Comparison of ENCODE assay signal across 13 cellular contexts in genomic region chr22:19871023-19871844, GRCh38. TPM values are rescaled to one million over a fixed set of nuclear protein-coding genes. Genes with fewer than 3 reads are reported as not detected.
DNase-seq lines count a peak whose midpoint lies in the region; ATAC-seq, FAIRE-seq and TF ChIP-seq lines count a peak whose summit lies in the region.
"Had no signal": no experiment of that assay in that cellular context is flagged by ENCODE, and none has a peak within 500 bp of the region (broad histone marks: within the 10 kb centered on the region; RNA-seq: fewer than 3 reads in every experiment).

No MANE protein-coding gene starts in this region.

- H2BK5ac ChIP-seq in H1 (ENCODE audit: low read depth, low read length): no peak overlapping the region

- 0 out of 2 replicates have a peak overlapping the region, but pooled peaks have one; percentile 7 for H2BK20ac ChIP-seq in H1 (ENCODE audit: low read length)

- TF ChIP-seq CTCF in H1 (IDR thresholded peaks at IDR 0.05; ENCODE audit: control extremely low read depth in 1 of 3, insufficient read depth in 1 of 3, low read depth in 1 of 3, low read length in 3 of 3) (no peak), omental fat pad (IDR thresholded peaks at IDR 0.05) (no peak)

- peak overlapping the region; percentile 74 for H4K91ac ChIP-seq in H1 (replicated peaks; ENCODE audit: insufficient read length, low read length)

- H2BK120ac ChIP-seq in H1 (replicated peaks; ENCODE audit: low read depth, low read length): no peak overlapping the region

- no peak overlapping the region for H4K5ac ChIP-seq in H1 (ENCODE audit: insufficient read length, low read depth, low read length)

- H3K4me2 ChIP-seq in BLaER1 (no peak overlapping the region), H1 (ENCODE audit: insufficient read depth in 1 of 2, low read depth in 2 of 2, low read length in 2 of 2) (no peak overlapping the region)

- no peaks in the 10 kb centered on the region for H3K36me3 ChIP-seq in BLaER1
- H3K36me3 ChIP-seq in H1 (ENCODE audit: control insufficient read depth in 2 of 4, insufficient read depth in 4 of 4, low read length in 3 of 4): no peaks in the 10 kb centered on the region

- H3K27me3 ChIP-seq in BLaER1 (no peaks in the 10 kb centered on the region), H1 (replicated peaks in 1 of 4; ENCODE audit: control insufficient read depth in 3 of 4, extremely low read depth in 1 of 4, insufficient read depth in 3 of 4, low read length in 3 of 4) (no peaks in the 10 kb centered on the region)

- no peaks in the 10 kb centered on the region for H4K20me1 ChIP-seq in BLaER1
- H4K20me1 ChIP-seq in H1 (replicated peaks in 1 of 2; ENCODE audit: control insufficient read depth in 1 of 2, insufficient read depth in 2 of 2, low read length in 2 of 2): no peaks in the 10 kb centered on the region

- no peak overlapping the region for H3K56ac ChIP-seq in H1 (replicated peaks; ENCODE audit: insufficient read length, low read depth, low read length)

- 87% methylated on average over 19 of the region's 19 CpGs; no CpG with 5 or more reads in 1 of the 2 experiments for WGBS in H1 (ENCODE audit: extremely low coverage in 1 of 2, insufficient coverage in 1 of 2, insufficient read length in 1 of 2, insufficient replicate concordance in 2 of 2, low coverage in 1 of 2, low lambda C conversion rate in 2 of 2, missing lambda C conversion rate in 1 of 2), 2 experiments

- no peaks in the 10 kb centered on the region for H3K23me2 ChIP-seq in H1 (ENCODE audit: low read depth, low read length)

- H4K8ac ChIP-seq in H1 (ENCODE audit: extremely low read depth, insufficient read depth, low read length): no peak overlapping the region; the same call in 1 of the 2 replicates

- H2BK15ac ChIP-seq in H1 (ENCODE audit: low read length): no peak overlapping the region

- H3K23ac ChIP-seq in H1 (ENCODE audit: insufficient read length): no peak overlapping the region

- TF ChIP-seq EP300 in H1 (IDR thresholded peaks at IDR 0.05; ENCODE audit: borderline replicate concordance in 1 of 2, low read depth in 2 of 2, low read length in 2 of 2): no peak

- no peak overlapping the region for H3K4me3 ChIP-seq in BLaER1
- H3K4me3 ChIP-seq in H1 (ENCODE audit: extremely low read depth in 1 of 4, insufficient read depth in 2 of 4, low read depth in 3 of 4, low read length in 4 of 4): no peak overlapping the region

- H3K9me3 ChIP-seq in BLaER1 (no peaks in the 10 kb centered on the region), H1 (ENCODE audit: insufficient read depth in 2 of 2, low read depth in 1 of 2, low read length in 1 of 2) (no peaks in the 10 kb centered on the region)

- no peak for ATAC-seq in omental fat pad (ENCODE audit: low FRiP score)
- no peak for ATAC-seq in GM21367 (IDR thresholded peaks at IDR 0.05; ENCODE audit: unreplicated experiment)
- ATAC-seq: activated T-helper 17 cell treated with anti-CD3 and anti-CD28 coated beads, Interleukin-2, amount 50 U/mL, for 72 hours had no signal

- peak overlapping the region; percentile 78 for H3K4ac ChIP-seq in H1 (replicated peaks; ENCODE audit: insufficient read length, low read depth, low read length)

- H3K27ac ChIP-seq in BLaER1 (0 out of 2 replicates have a peak overlapping the region, but pooled peaks have one; percentile 18), H1 (ENCODE audit: low read depth, low read length) (no peak overlapping the region; the same call in 1 of the 2 replicates)
- H3K27ac ChIP-seq: HL-60 had no signal

- no peak for FAIRE-seq in H1 (lab: Jason Lieb, UNC)

- H2AFZ ChIP-seq in H1 (ENCODE audit: low read length): no peak overlapping the region

- H3K14ac ChIP-seq in H1 (ENCODE audit: insufficient read length): no peak overlapping the region

- H2BK12ac ChIP-seq in H1 (ENCODE audit: low read depth, low read length): 0 out of 2 replicates have a peak overlapping the region, but pooled peaks have one; percentile 50

- H3K4me1 ChIP-seq in BLaER1 (peaks cover 42% of the 10 kb centered on the region), H1 (replicated peaks in 1 of 4; ENCODE audit: control insufficient read depth in 3 of 4, insufficient read depth in 4 of 4, low read length in 3 of 4) (peaks cover 0 to 7% (median 4%) of the 10 kb centered on the region in 4 experiments; a peak in 4 of 7 replicates)

- no peak overlapping the region for H3K18ac ChIP-seq in H1 (ENCODE audit: extremely low read depth, low read length)

- TF ChIP-seq POLR2A in H1 (IDR thresholded peaks at IDR 0.05; ENCODE audit: control extremely low read depth in 1 of 2, low read depth in 2 of 2, low read length in 2 of 2): no peak

- no peak overlapping the region for H2AK5ac ChIP-seq in H1 (ENCODE audit: low read depth, low read length)

- H3K9ac ChIP-seq in BLaER1 (no peak overlapping the region), H1 (replicated peaks in 1 of 4; ENCODE audit: extremely low read depth in 1 of 4, low read depth in 3 of 4, low read length in 3 of 4) (no peak overlapping the region)

- peak; percentile 35 for DNase-seq in D341Med (ENCODE audit: low spot score)
- DNase-seq in H1 (ENCODE audit: low read depth in 1 of 2, low spot score in 2 of 2): peak in 1 of 2 experiments; percentile 40
- DNase-seq in omental fat pad (ENCODE audit: low spot score): peak; percentile 1
- DNase-seq in NCI-H526 treated with DMSO at 0.1 percent for 48 hours (lab: John Stamatoyannopoulos, UW): no peak
- no peak for DNase-seq in NCI-H2227 (lab: John Stamatoyannopoulos, UW; ENCODE audit: unreplicated experiment)
- DNase-seq: effector CD8-positive, alpha-beta T cell; mesendoderm; NCI-H1694; NCI-H774 had no signal

- no peaks in the 10 kb centered on the region for H3K79me2 ChIP-seq in H1 (ENCODE audit: control insufficient read depth in 1 of 2, insufficient read depth in 2 of 2, low read length in 2 of 2)

- CTCF ChIA-PET in H1 (lab: Charles Lee; ENCODE audit: partially characterized antibody): interaction anchor here (0.9 to 2.1 kb wide), 8 partner anchors 20 to 141 kb away, joined by 3 to 10 read pairs (median 4); no protein-coding TSS in a partner anchor

- no peak for TF ChIP-seq RAD21 in H1 (IDR thresholded peaks at IDR 0.05 in 1 of 2, conservative IDR thresholded peaks at IDR 0.05 in 1 of 2; ENCODE audit: low read depth in 2 of 2, low read length in 2 of 2)

- POLR2A ChIA-PET in H1 (lab: Charles Lee; ENCODE audit: partially characterized antibody): interaction anchor here (0.9 to 4.6 kb wide), 5 partner anchors 8 to 24 kb away, joined by 3 to 27 read pairs (median 5); no protein-coding TSS in a partner anchor

- no peaks in the 10 kb centered on the region; the same call in 1 of the 2 replicates for H3K79me1 ChIP-seq in H1 (ENCODE audit: low read depth, low read length)

TF ChIP-seq in H1, 55 proteins besides CTCF, POLR2A, EP300 and RAD21 (continues in another document):
- TF ChIP-seq SIRT6 (IDR thresholded peaks at IDR 0.05; ENCODE audit: low read length) (no peak), ATF3 (IDR thresholded peaks at IDR 0.05; ENCODE audit: insufficient read depth, low read depth, low read length) (no peak), GTF2F1 (IDR thresholded peaks at IDR 0.05; ENCODE audit: borderline replicate concordance, low read depth, low read length) (no peak), POU5F1 (IDR thresholded peaks at IDR 0.05; ENCODE audit: low read depth, low read length) (no peak), CEBPB (IDR thresholded peaks at IDR 0.05; ENCODE audit: low read depth, low read length) (no peak), CBX8 (IDR thresholded peaks at IDR 0.05; ENCODE audit: borderline replicate concordance, low read depth, low read length) (no peak), JUN (IDR thresholded peaks at IDR 0.05; ENCODE audit: low read depth, low read length) (no peak), SP1 (IDR thresholded peaks at IDR 0.05; ENCODE audit: low read depth, low read length) (no peak), BCL11A (IDR thresholded peaks at IDR 0.05; ENCODE audit: low read depth in 2 of 2, low read length in 2 of 2) (no peak), CBX5 (IDR thresholded peaks at IDR 0.05; ENCODE audit: low read depth, low read length) (no peak), NANOG (IDR thresholded peaks at IDR 0.05; ENCODE audit: insufficient read depth, low read depth, low read length, poor library complexity, severe bottlenecking) (no peak), RNF2 (IDR thresholded peaks at IDR 0.05; ENCODE audit: borderline replicate concordance, low read depth, low read length, missing control alignments, poor library complexity, severe bottlenecking) (no peak), ZNF274 (IDR thresholded peaks at IDR 0.05; ENCODE audit: borderline replicate concordance, extremely low read depth, low read length) (no peak)

RNA-seq across cellular contexts. Expression of gene GNB1L, which starts 16.6 kb away (rescaled TPM):
- 14.3 and 15.6 TPM in 2 replicates for total RNA-seq in H1 (2021; fragmentation: NEBNext Ultra II Directional; extraction: Animal tissue kit (Norgen Biotek cat#: 25700))
- polyA plus RNA-seq in H1 (2011; rRNA removed): 14.0 and 23.2 TPM in 2 replicates
- polyA plus RNA-seq in H1 (2011; cell fraction: cytosol; rRNA removed): 17.3 TPM
- polyA plus RNA-seq in H1 (2011; cell fraction: nucleus; rRNA removed): 21.9 TPM
- 9.1 to 18.9 TPM (median 16.9 TPM) in 4 replicates for polyA plus RNA-seq in H1 (2012, experiment 1 of 2)
- polyA plus RNA-seq in H1 (2012, experiment 2 of 2): 14.8 TPM
- 5.8 TPM for polyA plus RNA-seq in H1 (2013, experiment 1 of 2)
- polyA plus RNA-seq in H1 (2013, experiment 2 of 2): 5.3 TPM
- 3.8 and 4.5 TPM in 2 replicates for polyA minus RNA-seq in H1 (2011; rRNA and poly(A)+ RNA removed)
- polyA minus RNA-seq in H1 (2011; cell fraction: cytosol; rRNA and poly(A)+ RNA removed): 6.1 TPM
- polyA minus RNA-seq in H1 (2011; cell fraction: nucleus; rRNA and poly(A)+ RNA removed): 5.6 TPM
- total RNA-seq in omental fat pad: 1 to 10 TPM; 4.3 to 7.6 (median 6.1) TPM

RNA-seq across cellular contexts. Expression of gene RTL10, which starts 16.6 kb away (rescaled TPM):
- 16.1 and 18.8 TPM in 2 replicates for total RNA-seq in H1 (2021; fragmentation: NEBNext Ultra II Directional; extraction: Animal tissue kit (Norgen Biotek cat#: 25700))
- polyA plus RNA-seq in H1 (2011; rRNA removed): 11.5 and 15.5 TPM in 2 replicates
- polyA plus RNA-seq in H1 (2011; cell fraction: cytosol; rRNA removed): 9.8 TPM
- polyA plus RNA-seq in H1 (2011; cell fraction: nucleus; rRNA removed): 21.7 TPM
- 9.6 to 13.3 TPM (median 12.3 TPM) in 4 replicates for polyA plus RNA-seq in H1 (2012, experiment 1 of 2)
- polyA plus RNA-seq in H1 (2012, experiment 2 of 2): 9.3 TPM
- polyA plus RNA-seq in H1 (2013, experiment 1 of 2): 7.9 TPM
- 7.7 TPM for polyA plus RNA-seq in H1 (2013, experiment 2 of 2)
- polyA minus RNA-seq in H1 (2011; rRNA and poly(A)+ RNA removed): 32.1 and 33.6 TPM in 2 replicates
- 10.3 TPM for polyA minus RNA-seq in H1 (2011; cell fraction: cytosol; rRNA and poly(A)+ RNA removed)
- 21.5 TPM for polyA minus RNA-seq in H1 (2011; cell fraction: nucleus; rRNA and poly(A)+ RNA removed)
- 10 to 100 TPM in 3 of 4 donors, 1 to 10 TPM in 1; 7.6 to 12.6 (median 10.4) TPM for total RNA-seq in omental fat pad

Comparison
In these comparisons a context has a peak if more than half of its experiments do, and no peak if none do; other contexts are left out.
1. DNase-seq: peak in D341Med (single experiment) and omental fat pad (single experiment); none in NCI-H526 treated with DMSO at 0.1 percent for 48 hours (single experiment) and NCI-H2227 (single experiment).